18 cellular contexts compared by ENCODE assay signal in the genomic region with DNA sequence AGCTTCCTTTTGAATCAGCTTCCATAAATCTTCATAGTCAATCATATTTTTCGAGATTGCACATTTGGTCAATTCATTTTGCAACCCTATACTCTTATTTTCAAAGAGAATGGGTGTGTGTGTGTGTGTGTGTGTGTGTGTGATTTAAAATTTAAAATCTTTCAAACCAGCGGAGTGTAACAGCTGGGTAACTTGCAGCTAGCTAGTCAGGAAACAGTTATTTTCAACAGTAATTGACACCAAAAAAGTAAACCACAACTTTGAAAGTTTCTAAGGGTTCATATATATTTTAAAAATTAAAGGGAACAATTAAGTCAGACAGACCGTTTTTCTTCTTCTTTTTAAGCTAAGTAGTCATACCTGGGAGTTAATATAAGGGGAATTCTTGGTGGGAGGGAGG. TPM values are rescaled to one million over a fixed set of nuclear protein-coding genes. Genes with fewer than 3 reads are reported as not detected.
A peak's percentile ranks its signal among the peaks of the same experiment; 100 is the strongest.
DNase-seq lines count a peak whose midpoint lies in the region; ATAC-seq, FAIRE-seq and TF ChIP-seq lines count a peak whose summit lies in the region.
"Had no signal": no experiment of that assay in that cellular context is flagged by ENCODE, and none has a peak within 500 bp of the region (broad histone marks: within the 10 kb centered on the region; RNA-seq: fewer than 3 reads in every experiment).

No MANE protein-coding gene starts in this region.

- TF ChIP-seq POLR2A in gastrocnemius medialis (IDR thresholded peaks at IDR 0.05) (no peak), H54 (IDR thresholded peaks at IDR 0.05; ENCODE audit: low read depth, low read length) (no peak)

- in situ Hi-C loops in gastrocnemius medialis (cut with MboI; ENCODE audit: low sequenced_read_pairs in 4 of 4) = no loop called here

- peaks cover 27% of the 10 kb centered on the region for H3K4me1 Mint-ChIP-seq in activated T-cell treated with anti-CD3 and anti-CD28 coated beads, Interleukin-2, amount 50 U/mL, for 4 hours (ENCODE audit: low read depth)
- peaks cover 24% of the 10 kb centered on the region for H3K4me1 Mint-ChIP-seq in T-helper 2 cell treated with Interferon-gamma antibody and Interleukin-4, amounts not matched to agents 5 μg/mL and 100 μg/mL, for 36 hours (ENCODE audit: low read depth)

- H3K4me1 ChIP-seq in gastrocnemius medialis = peaks cover 0 to 8% of the 10 kb centered on the region in 2 donors
- H3K4me1 ChIP-seq in kidney (ENCODE audit: control insufficient read depth in 1 of 2, insufficient read depth in 1 of 2, low read depth in 1 of 2, low read length in 2 of 2) = peaks cover 0 to 3% of the 10 kb centered on the region in 2 donors

- no peak overlapping the region for H3K9ac ChIP-seq in kidney (ENCODE audit: low read length in 2 of 2)
- H3K9ac ChIP-seq: SK-N-SH had no signal

- peaks cover 2% of the 10 kb centered on the region for H3K27me3 Mint-ChIP-seq in activated T-cell treated with anti-CD3 and anti-CD28 coated beads, Interleukin-2, amount 50 U/mL, for 4 hours (ENCODE audit: low read depth)
- H3K27me3 Mint-ChIP-seq in T-helper 2 cell treated with Interferon-gamma antibody and Interleukin-4, amounts not matched to agents 5 μg/mL and 100 μg/mL, for 36 hours (ENCODE audit: low read depth) = peaks cover 48% of the 10 kb centered on the region

- no peak for FAIRE-seq in kidney (lab: Jason Lieb, UNC)
- no peak for FAIRE-seq in H54 (lab: Jason Lieb, UNC)
- FAIRE-seq: HepG2 had no signal

- no peaks in the 10 kb centered on the region for H3K36me3 Mint-ChIP-seq in activated T-cell treated with anti-CD3 and anti-CD28 coated beads, Interleukin-2, amount 50 U/mL, for 4 hours (ENCODE audit: insufficient read depth)
- H3K36me3 Mint-ChIP-seq in T-helper 2 cell treated with Interferon-gamma antibody and Interleukin-4, amounts not matched to agents 5 μg/mL and 100 μg/mL, for 36 hours (ENCODE audit: low read depth) = peaks cover 3% of the 10 kb centered on the region

- H3K36me3 ChIP-seq in gastrocnemius medialis = no peaks in the 10 kb centered on the region
- no peaks in the 10 kb centered on the region for H3K36me3 ChIP-seq in kidney (ENCODE audit: control insufficient read depth in 1 of 2, insufficient read depth in 2 of 2, low read length in 2 of 2)

- H3K27ac ChIP-seq in gastrocnemius medialis (no peak overlapping the region), kidney (ENCODE audit: low read depth in 2 of 2, low read length in 2 of 2) (no peak overlapping the region)
- H3K27ac ChIP-seq: PC-9 had no signal

- H3K4me3 Mint-ChIP-seq in activated T-cell treated with anti-CD3 and anti-CD28 coated beads, Interleukin-2, amount 50 U/mL, for 4 hours = peak overlapping the region; percentile 26
- H3K4me3 Mint-ChIP-seq in T-helper 2 cell treated with Interferon-gamma antibody and Interleukin-4, amounts not matched to agents 5 μg/mL and 100 μg/mL, for 36 hours = peak overlapping the region; percentile 59

- intact Hi-C loops in gastrocnemius medialis (cut with DNase I; ENCODE audit: low total_unique reads) (no loop called here), kidney (cut with DNase I) (no loop called here)

- no peak for DNase-seq in activated T-cell treated with anti-CD3 and anti-CD28 coated beads, Interleukin-2, amount 50 U/mL, for 4 hours
- no peak for DNase-seq in activated T-cell treated with anti-CD3 and anti-CD28 coated beads, Interleukin-2, amount 50 U/mL, for 48 hours
- peak; percentile 6 for DNase-seq in LHCN-M2 (ENCODE audit: low read depth)
- DNase-seq in T-helper 2 cell treated with Interferon-gamma antibody and Interleukin-4, amounts not matched to agents 5 μg/mL and 100 μg/mL, for 36 hours (ENCODE audit: low spot score) = no peak
- DNase-seq in gastrocnemius medialis = no peak
- no peak for DNase-seq in kidney
- DNase-seq in H54 (ENCODE audit: insufficient read length, low spot score) = no peak
- no peak for DNase-seq in CD1c-positive myeloid dendritic cell (ENCODE audit: extremely low spot score)
- DNase-seq: CD4-positive, alpha-beta T cell; NCI-H1092; NCI-H2107; NCI-H226; NCI-H526; PC-9; SK-N-SH had no signal

- H3K9me3 Mint-ChIP-seq in activated T-cell treated with anti-CD3 and anti-CD28 coated beads, Interleukin-2, amount 50 U/mL, for 4 hours = no peaks in the 10 kb centered on the region
- H3K9me3 Mint-ChIP-seq in T-helper 2 cell treated with Interferon-gamma antibody and Interleukin-4, amounts not matched to agents 5 μg/mL and 100 μg/mL, for 36 hours = no peaks in the 10 kb centered on the region
- H3K9me3 Mint-ChIP-seq: CD4-positive, alpha-beta T cell had no signal

- H3K27ac Mint-ChIP-seq in T-helper 2 cell treated with Interferon-gamma antibody and Interleukin-4, amounts not matched to agents 5 μg/mL and 100 μg/mL, for 36 hours = no peak overlapping the region
- H3K27ac Mint-ChIP-seq: CD4-positive, alpha-beta T cell had no signal

- no peaks in the 10 kb centered on the region for H3K9me3 ChIP-seq in gastrocnemius medialis
- H3K9me3 ChIP-seq in kidney (ENCODE audit: control insufficient read depth in 1 of 2, low read length in 2 of 2) = no peaks in the 10 kb centered on the region
- H3K9me3 ChIP-seq: SK-N-SH had no signal

- peaks cover 20 to 36% (median 23%) of the 10 kb centered on the region in 3 donors for H3K27me3 ChIP-seq in gastrocnemius medialis

- H3K4me3 ChIP-seq in gastrocnemius medialis = no peak overlapping the region
- H3K4me3 ChIP-seq in kidney (ENCODE audit: low read length in 2 of 2) = no peak overlapping the region
- H3K4me3 ChIP-seq: PC-9 had no signal

- ATAC-seq in activated T-cell treated with anti-CD3 and anti-CD28 coated beads, Interleukin-2, amount 50 U/mL, for 4 hours = no peak
- ATAC-seq in gastrocnemius medialis = no peak
- ATAC-seq: HepG2 had no signal

- no peak for TF ChIP-seq CTCF in gastrocnemius medialis (IDR thresholded peaks at IDR 0.05 in 4 of 5, conservative IDR thresholded peaks at IDR 0.05 in 1 of 5)
- no peak for TF ChIP-seq CTCF in kidney (IDR thresholded peaks at IDR 0.05; ENCODE audit: borderline replicate concordance, extremely low read depth, insufficient read depth)

RNA-seq across cellular contexts. Expression of a gene that starts 57.0 kb away (rescaled TPM):
- total RNA-seq in activated T-cell treated with anti-CD3 and anti-CD28 coated beads, Interleukin-2, amount 50 U/mL, for 4 hours = under 1 TPM in 1 of 3 donors, not detected in 2; 0.05 TPM
- total RNA-seq in LHCN-M2 (2014; rRNA removed) (not detected in 2 replicates), gastrocnemius medialis (not detected), kidney (0.19 TPM)
- 0.02 TPM for polyA plus RNA-seq in LHCN-M2 (2012)
- not detected for polyA plus RNA-seq in kidney (ENCODE audit: insufficient read depth, low read depth, low replicate concordance)
- total RNA-seq: CD4-positive, alpha-beta T cell; H4; PC-9; T-helper 1 cell treated with Interleukin-12 subunit alpha and Interleukin-12 subunit beta and Interleukin-4 antibody, amounts not matched to agents 30 ng/mL and 1 ng/mL, for 36 hours had no signal
